Comparison of ENCODE assay signal across 9 cellular contexts in genomic region chr9:96241391-96241809, GRCh38.
DNase-seq lines count a peak whose midpoint lies in the region; TF ChIP-seq lines count a peak whose summit lies in the region.
"Had no signal": no experiment of that assay in that cellular context is flagged by ENCODE, and none has a peak within 500 bp of the region (broad histone marks: within the 10 kb centered on the region; RNA-seq: fewer than 3 reads in every experiment).

No MANE protein-coding gene starts in this region.

- no peak overlapping the region for H2AFZ ChIP-seq in MM.1S (ENCODE audit: low read length)

- H3K27ac ChIP-seq in MM.1S (ENCODE audit: low read length), result no peak overlapping the region

- no peaks in the 10 kb centered on the region for H3K9me2 ChIP-seq in MM.1S (replicated peaks; ENCODE audit: insufficient read depth, low read length)

- peak overlapping the region; percentile 50 for H3K27ac Mint-ChIP-seq in activated naive CD8-positive, alpha-beta T cell
- H3K27ac Mint-ChIP-seq: memory B cell had no signal

- no peaks in the 10 kb centered on the region for H4K20me1 ChIP-seq in MM.1S (ENCODE audit: insufficient read depth, low read length)

- H3K4me3 ChIP-seq in MM.1S (ENCODE audit: low read length), result no peak overlapping the region

- no peak overlapping the region for H3K4me3 Mint-ChIP-seq in activated naive CD8-positive, alpha-beta T cell
- H3K4me3 Mint-ChIP-seq: memory B cell had no signal

- DNase-seq in NK-92 treated with Interleukin-12 subunit alpha and Interleukin-12 subunit beta, amount 100 ng/mL, for 24 hours (lab: John Stamatoyannopoulos, UW), result peak; percentile 29
- no peak for DNase-seq in NK-92 (lab: John Stamatoyannopoulos, UW; ENCODE audit: unreplicated experiment)
- peak; percentile 81 for DNase-seq in MM.1S
- DNase-seq in stimulated activated CD8-positive, alpha-beta memory T cell treated with anti-CD3 and anti-CD28 coated beads, Interleukin-12 subunit alpha, Interleukin-12 subunit beta, amount 100 ng/mL, for 24 hours (ENCODE audit: extremely low read depth), result peak; percentile 26
- no peak for DNase-seq in iPS-NIHi11 (ENCODE audit: low spot score)
- DNase-seq in NCI-H69 (lab: John Stamatoyannopoulos, UW), result no peak
- DNase-seq in NCI-H1105 treated with DMSO at 0.1 percent for 48 hours (lab: John Stamatoyannopoulos, UW), result no peak

- peaks cover 68% of the 10 kb centered on the region for H3K27me3 ChIP-seq in MM.1S (replicated peaks; ENCODE audit: insufficient read depth, low read length)

- TF ChIP-seq CTCF in MM.1S (IDR thresholded peaks at IDR 0.05; ENCODE audit: low read length), result no peak

- no peaks in the 10 kb centered on the region for H3K36me3 Mint-ChIP-seq in activated naive CD8-positive, alpha-beta T cell
- H3K36me3 Mint-ChIP-seq: memory B cell had no signal

- H3K79me2 ChIP-seq in MM.1S (ENCODE audit: low read length), result no peaks in the 10 kb centered on the region

- H3K27me3 Mint-ChIP-seq in activated naive CD8-positive, alpha-beta T cell, result peaks cover 18% of the 10 kb centered on the region

- no peak overlapping the region; the same call in 1 of the 2 replicates for H3K4me2 ChIP-seq in MM.1S (ENCODE audit: low read depth, low read length)

- no peaks in the 10 kb centered on the region for H3K36me3 ChIP-seq in MM.1S (replicated peaks; ENCODE audit: insufficient read depth, low read length)

- peaks cover 13% of the 10 kb centered on the region for H3K4me1 Mint-ChIP-seq in activated naive CD8-positive, alpha-beta T cell (ENCODE audit: low read depth)
- H3K4me1 Mint-ChIP-seq: memory B cell had no signal

- no peaks in the 10 kb centered on the region for H3K9me3 ChIP-seq in MM.1S (replicated peaks; ENCODE audit: insufficient read depth, low read length)

- no peaks in the 10 kb centered on the region for H3K9me3 Mint-ChIP-seq in activated naive CD8-positive, alpha-beta T cell (ENCODE audit: low read depth)
- H3K9me3 Mint-ChIP-seq: memory B cell had no signal

- H3K9ac ChIP-seq in MM.1S (ENCODE audit: low read length), result no peak overlapping the region

- H3K4me1 ChIP-seq in MM.1S (ENCODE audit: low read length), result peaks cover 7% of the 10 kb centered on the region

- H3F3A ChIP-seq in MM.1S (ENCODE audit: insufficient read depth, low read length), result no peaks in the 10 kb centered on the region

Comparison
In these comparisons a context has a peak if more than half of its experiments do, and no peak if none do; other contexts are left out.
1. DNase-seq: peak in NK-92 treated with Interleukin-12 subunit alpha and Interleukin-12 subunit beta, amount 100 ng/mL, for 24 hours (single experiment), MM.1S (single experiment) and stimulated activated CD8-positive, alpha-beta memory T cell treated with anti-CD3 and anti-CD28 coated beads, Interleukin-12 subunit alpha, Interleukin-12 subunit beta, amount 100 ng/mL, for 24 hours (single experiment); none in NK-92 (single experiment), iPS-NIHi11 (single experiment), NCI-H69 (single experiment) and NCI-H1105 treated with DMSO at 0.1 percent for 48 hours (single experiment).